1 cellular context compared by ENCODE assay signal in genomic region chr19:33416307-33417215, GRCh38.
TF ChIP-seq lines count a peak whose summit lies in the region.

No MANE protein-coding gene starts in this region.

TF ChIP-seq in HEK293, 187 proteins besides CTCF, POLR2A, EP300 and RAD21 (continued from another document and continues in another):
- TF ChIP-seq ZNF114 (tag by site-specific recombination; IDR thresholded peaks at IDR 0.05) (no peak), GFI1B (tag by site-specific recombination; IDR thresholded peaks at IDR 0.05) (no peak), ZNF639 (tag by site-specific recombination; IDR thresholded peaks at IDR 0.05) (peak; percentile 77), GLIS1 (tag by site-specific recombination; IDR thresholded peaks at IDR 0.05) (peak; percentile 68; the same call in 1 of the 2 replicates), ZNF701 (tag by site-specific recombination; IDR thresholded peaks at IDR 0.05) (no peak), ZNF664 (tag by site-specific recombination; IDR thresholded peaks at IDR 0.05) (no peak), ZNF280C (tag by site-specific recombination; IDR thresholded peaks at IDR 0.05) (no peak), ZNF654 (tag by site-specific recombination; IDR thresholded peaks at IDR 0.05; ENCODE audit: low read depth) (peak; percentile 91), ZNF24 (tag by site-specific recombination; IDR thresholded peaks at IDR 0.05) (peak; percentile 69), ZNF223 (tag by site-specific recombination; IDR thresholded peaks at IDR 0.05) (no peak), ZNF580 (tag by site-specific recombination; IDR thresholded peaks at IDR 0.05) (no peak), ZNF221 (tag by site-specific recombination; IDR thresholded peaks at IDR 0.05; ENCODE audit: borderline replicate concordance) (no peak), ZNF548 (tag by site-specific recombination; IDR thresholded peaks at IDR 0.05) (no peak), ZNF133 (tag by site-specific recombination; IDR thresholded peaks at IDR 0.05) (no peak), ZNF202 (tag by site-specific recombination; IDR thresholded peaks at IDR 0.05; ENCODE audit: borderline replicate concordance) (no peak), ZNF629 (tag by site-specific recombination; IDR thresholded peaks at IDR 0.05) (peak; percentile 58), GLIS2 (tag by site-specific recombination; IDR thresholded peaks at IDR 0.05) (peak; percentile 92), WT1 (tag by site-specific recombination; IDR thresholded peaks at IDR 0.05) (peak; percentile 57; the same call in 1 of the 2 replicates), ZNF148 (tag by site-specific recombination; IDR thresholded peaks at IDR 0.05; ENCODE audit: borderline replicate concordance) (no peak), ZXDB (tag by site-specific recombination; IDR thresholded peaks at IDR 0.05) (peak; percentile 84), ZNF248 (tag by site-specific recombination; IDR thresholded peaks at IDR 0.05) (no peak), MEIS1 (CRISPR knock-in tag; IDR thresholded peaks at IDR 0.05; ENCODE audit: borderline replicate concordance) (no peak), OSR2 (tag by site-specific recombination; IDR thresholded peaks at IDR 0.05) (no peak), BCL11B (tag by site-specific recombination; IDR thresholded peaks at IDR 0.05; ENCODE audit: low read depth) (no peak), HIC1 (tag by site-specific recombination; IDR thresholded peaks at IDR 0.05) (no peak), ZNF704 (tag by site-specific recombination; IDR thresholded peaks at IDR 0.05) (no peak), ZNF624 (tag by site-specific recombination; IDR thresholded peaks at IDR 0.05) (no peak), ELK4 (IDR thresholded peaks at IDR 0.05; ENCODE audit: borderline replicate concordance, low read depth, low read length) (no peak), ZBTB26 (tag by site-specific recombination; optimal IDR thresholded peaks at IDR 0.05) (no peak), KLF10 (tag by site-specific recombination; IDR thresholded peaks at IDR 0.05) (no peak), ZNF324 (tag by site-specific recombination; IDR thresholded peaks at IDR 0.05) (no peak), TCF7L2 (IDR thresholded peaks at IDR 0.05; ENCODE audit: borderline replicate concordance, low read depth, low read length) (no peak), REPIN1 (tag by site-specific recombination; IDR thresholded peaks at IDR 0.05; ENCODE audit: low read depth) (peak; percentile 15; the same call in 1 of the 2 replicates), ZBTB10 (tag by site-specific recombination; IDR thresholded peaks at IDR 0.05) (no peak), MZF1 (tag by site-specific recombination; IDR thresholded peaks at IDR 0.05; ENCODE audit: borderline replicate concordance) (no peak), KLF16 (tag by site-specific recombination; IDR thresholded peaks at IDR 0.05) (peak; percentile 83), ZEB2 (tag by site-specific recombination; IDR thresholded peaks at IDR 0.05) (peak; percentile 85), ZFP3 (tag by site-specific recombination; IDR thresholded peaks at IDR 0.05; ENCODE audit: low read depth) (no peak), ZBTB8A (tag by site-specific recombination; IDR thresholded peaks at IDR 0.05) (peak; percentile 38), ZNF423 (tag by site-specific recombination; IDR thresholded peaks at IDR 0.05) (peak; percentile 45; the same call in 1 of the 2 replicates), ZNF292 (tag by site-specific recombination; IDR thresholded peaks at IDR 0.05; ENCODE audit: borderline replicate concordance, low read depth) (no peak), ZBTB17 (tag by site-specific recombination; IDR thresholded peaks at IDR 0.05) (peak; percentile 90), ZNF513 (tag by site-specific recombination; IDR thresholded peaks at IDR 0.05) (no peak), ZNF335 (tag by site-specific recombination; conservative IDR thresholded peaks at IDR 0.05) (peak; percentile 97), ZNF394 (tag by site-specific recombination; IDR thresholded peaks at IDR 0.05; ENCODE audit: borderline replicate concordance) (no peak; the same call in 1 of the 2 replicates), ZNF398 (tag by site-specific recombination; IDR thresholded peaks at IDR 0.05) (peak; percentile 55; the same call in 1 of the 2 replicates), ZNF843 (tag by site-specific recombination; IDR thresholded peaks at IDR 0.05) (no peak)
